In genomic region chr6:150717419-150717818, GRCh38 we compare ENCODE assay signal across 18 cellular contexts.
DNase-seq lines count a peak whose midpoint lies in the region; TF ChIP-seq lines count a peak whose summit lies in the region.
"Had no signal": no experiment of that assay in that cellular context is flagged by ENCODE, and none has a peak within 500 bp of the region (broad histone marks: within the 10 kb centered on the region; RNA-seq: fewer than 3 reads in every experiment).

No MANE protein-coding gene starts in this region.

- H3K27me3 ChIP-seq in OCI-LY1 (ENCODE audit: insufficient read depth, low read length): no peaks in the 10 kb centered on the region
- H3K27me3 ChIP-seq in stomach: no peaks in the 10 kb centered on the region
- H3K27me3 ChIP-seq: gastroesophageal sphincter had no signal

- H3K9ac ChIP-seq in OCI-LY1 (ENCODE audit: low read length): no peak overlapping the region

- no peak overlapping the region for H3K27ac Mint-ChIP-seq in chondrocyte (ENCODE audit: unreplicated experiment)
- H3K27ac Mint-ChIP-seq: activated CD4-positive, alpha-beta memory T cell treated with anti-CD3 and anti-CD28 coated beads, Interleukin-2, amount 10 ng/mL, durations not matched to agents 7 days and 5 days; CD4-positive, alpha-beta T cell; naive thymus-derived CD4-positive, alpha-beta T cell had no signal

- 30 to 60% (median 51%) methylated on average over 8 of the region's 8 CpGs for WGBS in stomach, 5 donors

- no peak overlapping the region for H3K4me3 ChIP-seq in OCI-LY1 (ENCODE audit: low read depth, low read length, poor library complexity, severe bottlenecking)
- no peak overlapping the region for H3K4me3 ChIP-seq in stomach
- H3K4me3 ChIP-seq: gastroesophageal sphincter, SK-N-MC had no signal

- no peak overlapping the region for H3K4me3 Mint-ChIP-seq in chondrocyte (ENCODE audit: unreplicated experiment)
- H3K4me3 Mint-ChIP-seq: activated CD4-positive, alpha-beta memory T cell treated with anti-CD3 and anti-CD28 coated beads, Interleukin-2, amount 10 ng/mL, durations not matched to agents 7 days and 5 days; CD4-positive, alpha-beta T cell; naive thymus-derived CD4-positive, alpha-beta T cell had no signal

- H3K4me2 ChIP-seq in OCI-LY1 (ENCODE audit: low read length): no peak overlapping the region

- intact Hi-C loops in stomach (cut with DNase I; ENCODE audit: low total_unique reads): no loop called here

- no peaks in the 10 kb centered on the region for H4K20me1 ChIP-seq in OCI-LY1 (ENCODE audit: insufficient read depth, low read length)

- H3K4me1 Mint-ChIP-seq in chondrocyte (ENCODE audit: low read depth): peaks cover 22% of the 10 kb centered on the region

- no peaks in the 10 kb centered on the region for H3K9me3 Mint-ChIP-seq in chondrocyte (ENCODE audit: low read depth)
- H3K9me3 Mint-ChIP-seq: activated CD4-positive, alpha-beta memory T cell treated with anti-CD3 and anti-CD28 coated beads, Interleukin-2, amount 10 ng/mL, durations not matched to agents 7 days and 5 days; CD4-positive, alpha-beta T cell; naive thymus-derived CD4-positive, alpha-beta T cell had no signal

- H3K36me3 ChIP-seq in OCI-LY1 (ENCODE audit: insufficient read depth, low read length) (peaks cover 10% of the 10 kb centered on the region; the same call in 1 of the 2 replicates), stomach (no peaks in the 10 kb centered on the region)
- H3K36me3 ChIP-seq: gastroesophageal sphincter had no signal

- no peaks in the 10 kb centered on the region for H3K9me3 ChIP-seq in OCI-LY1 (ENCODE audit: low read length)
- no peaks in the 10 kb centered on the region for H3K9me3 ChIP-seq in stomach
- H3K9me3 ChIP-seq: gastroesophageal sphincter had no signal

- H2AFZ ChIP-seq in OCI-LY1 (ENCODE audit: low read length): no peak overlapping the region

- DNase-seq in NCI-H146 (lab: John Stamatoyannopoulos, UW) (peak; percentile 44), NCI-H146 treated with DMSO at 0.1 percent for 48 hours (lab: John Stamatoyannopoulos, UW; ENCODE audit: unreplicated experiment) (no peak), kidney tubule cell (ENCODE audit: low spot score) (peak; percentile 75), stomach (peak; percentile 66), chondrocyte (ENCODE audit: low spot score) (no peak), iPS-NIHi11 (ENCODE audit: low spot score) (no peak), superior temporal gyrus (ENCODE audit: extremely low spot score) (no peak)
- DNase-seq: activated CD4-positive, alpha-beta memory T cell treated with anti-CD3 and anti-CD28 coated beads, Interleukin-2, amount 10 ng/mL, durations not matched to agents 7 days and 5 days; CD4-positive, alpha-beta T cell; central memory CD4-positive, alpha-beta T cell; Karpas-422; naive thymus-derived CD4-positive, alpha-beta T cell; NCI-H187 treated with DMSO at 0.1 percent for 48 hours; right cardiac atrium; stimulated activated CD8-positive, alpha-beta memory T cell treated with anti-CD3 and anti-CD28 coated beads, Interleukin-4, amount 100 ng/mL, for 48 hours had no signal

- H3F3A ChIP-seq in OCI-LY1 (ENCODE audit: insufficient read depth, low read length): no peaks in the 10 kb centered on the region

- H3K79me2 ChIP-seq in OCI-LY1 (ENCODE audit: insufficient read depth, low read length): peaks cover 43% of the 10 kb centered on the region

- no peaks in the 10 kb centered on the region for H3K36me3 Mint-ChIP-seq in chondrocyte (ENCODE audit: low read depth)
- H3K36me3 Mint-ChIP-seq: naive thymus-derived CD4-positive, alpha-beta T cell had no signal

- TF ChIP-seq POLR2A in stomach (IDR thresholded peaks at IDR 0.05): no peak

- H3K27me3 Mint-ChIP-seq in chondrocyte (ENCODE audit: low read depth): peaks cover 4% of the 10 kb centered on the region
- H3K27me3 Mint-ChIP-seq: CD4-positive, alpha-beta T cell had no signal

- TF ChIP-seq EP300 in stomach (IDR thresholded peaks at IDR 0.05): no peak

- no peak for TF ChIP-seq CTCF in OCI-LY1 (IDR thresholded peaks at IDR 0.05; ENCODE audit: low read length)
- no peak for TF ChIP-seq CTCF in stomach (IDR thresholded peaks at IDR 0.05)
- no peak for TF ChIP-seq CTCF in chondrocyte (IDR thresholded peaks at IDR 0.05)

- H3K27ac ChIP-seq in OCI-LY1 (ENCODE audit: low read depth, low read length, poor library complexity, severe bottlenecking): peak overlapping the region; percentile 0
- no peak overlapping the region for H3K27ac ChIP-seq in stomach
- H3K27ac ChIP-seq: gastroesophageal sphincter, SK-N-MC had no signal

- peaks cover 54% of the 10 kb centered on the region for H3K4me1 ChIP-seq in OCI-LY1 (ENCODE audit: insufficient read depth, low read length, severe bottlenecking)
- peaks cover 7 to 26% (median 12%) of the 10 kb centered on the region in 4 donors for H3K4me1 ChIP-seq in stomach

- no peaks in the 10 kb centered on the region for H3K9me2 ChIP-seq in OCI-LY1 (ENCODE audit: low read depth, low read length)

Comparison
In these comparisons a context has a peak if more than half of its experiments do, and no peak if none do; other contexts are left out.
1. DNase-seq: peak in NCI-H146 (single experiment), kidney tubule cell (single experiment) and stomach (single experiment); none in NCI-H146 treated with DMSO at 0.1 percent for 48 hours (single experiment), chondrocyte (single experiment), iPS-NIHi11 (single experiment) and superior temporal gyrus (single experiment).